8 cellular contexts compared by ENCODE assay signal in genomic region chr1:63148825-63149645, GRCh38.
A peak's percentile ranks its signal among the peaks of the same experiment; 100 is the strongest.
DNase-seq lines count a peak whose midpoint lies in the region; ATAC-seq and TF ChIP-seq lines count a peak whose summit lies in the region.

No MANE protein-coding gene starts in this region.

- peaks cover 9% of the 10 kb centered on the region for H3K27me3 Mint-ChIP-seq in activated CD4-positive, alpha-beta T cell treated with anti-CD3 and anti-CD28 coated beads for 36 hours
- H3K27me3 Mint-ChIP-seq in activated CD4-positive, alpha-beta memory T cell treated with anti-CD3 and anti-CD28 coated beads for 36 hours: peaks cover 9% of the 10 kb centered on the region

- TF ChIP-seq EP300 in tibial nerve (IDR thresholded peaks at IDR 0.05): no peak

- TF ChIP-seq CTCF in tibial nerve (IDR thresholded peaks at IDR 0.05): peak; percentile 33 to 58 (median 40)

- no peak overlapping the region for H3K9ac ChIP-seq in GM23248

- no peaks in the 10 kb centered on the region for H3K36me3 Mint-ChIP-seq in activated CD4-positive, alpha-beta T cell treated with anti-CD3 and anti-CD28 coated beads for 36 hours (ENCODE audit: low read depth)
- H3K36me3 Mint-ChIP-seq in activated CD4-positive, alpha-beta memory T cell treated with anti-CD3 and anti-CD28 coated beads for 36 hours: no peaks in the 10 kb centered on the region

- H3K36me3 ChIP-seq in GM23248 (ENCODE audit: low read depth) (no peaks in the 10 kb centered on the region), tibial nerve (no peaks in the 10 kb centered on the region)

- in situ Hi-C loops in GM23248 (cut with MboI): no loop called here

- peaks cover 45% of the 10 kb centered on the region for H3K27me3 ChIP-seq in GM23248 (replicated peaks; ENCODE audit: insufficient read depth)
- H3K27me3 ChIP-seq in tibial nerve: no peaks in the 10 kb centered on the region

- 3 to 6% methylated on average over 3 of the region's 3 CpGs for WGBS in GM23248 (ENCODE audit: low coverage in 1 of 2, low lambda C conversion rate in 2 of 2, missing lambda C conversion rate in 2 of 2), 2 experiments
- WGBS in tibial nerve, 2 donors: 27 to 32% methylated on average over 3 of the region's 3 CpGs

- no peak overlapping the region for H3K4me2 ChIP-seq in GM23248 (ENCODE audit: unreplicated experiment)

- H3F3A ChIP-seq in GM23248 (ENCODE audit: insufficient read depth): no peaks in the 10 kb centered on the region

- POLR2A ChIA-PET in activated CD4-positive, alpha-beta T cell treated with anti-CD3 and anti-CD28 coated beads for 36 hours (lab: Charles Lee): no interaction called here
- POLR2A ChIA-PET in activated CD4-positive, alpha-beta memory T cell treated with anti-CD3 and anti-CD28 coated beads for 36 hours (lab: Charles Lee): no interaction called here

- H3K4me1 ChIP-seq in GM23248 (ENCODE audit: insufficient read depth) (no peaks in the 10 kb centered on the region), tibial nerve (no peaks in the 10 kb centered on the region)

- H4K20me1 ChIP-seq in GM23248 (ENCODE audit: insufficient read depth): no peaks in the 10 kb centered on the region

- H3K4me3 Mint-ChIP-seq in activated CD4-positive, alpha-beta T cell treated with anti-CD3 and anti-CD28 coated beads for 36 hours: no peak overlapping the region
- H3K4me3 Mint-ChIP-seq in activated CD4-positive, alpha-beta memory T cell treated with anti-CD3 and anti-CD28 coated beads for 36 hours: no peak overlapping the region

- H2AFZ ChIP-seq in GM23248: no peak overlapping the region

- intact Hi-C loops in activated CD4-positive, alpha-beta T cell treated with anti-CD3 and anti-CD28 coated beads for 36 hours (cut with DNase I, micrococcal nuclease): loop anchor here (1.0 to 5.0 kb wide), 3 partner anchors 186 to 308 kb away; no protein-coding TSS in a partner anchor
- intact Hi-C loops in activated CD4-positive, alpha-beta memory T cell treated with anti-CD3 and anti-CD28 coated beads for 36 hours (cut with micrococcal nuclease): loop anchor here (2.0 kb wide), 1 partner anchor 184 kb away; no protein-coding TSS in a partner anchor

- ATAC-seq in activated CD4-positive, alpha-beta T cell treated with anti-CD3 and anti-CD28 coated beads for 36 hours: no peak

- H3K9me3 ChIP-seq in GM23248 (ENCODE audit: low read depth) (no peaks in the 10 kb centered on the region), tibial nerve (no peaks in the 10 kb centered on the region)

- CTCF ChIA-PET in activated CD4-positive, alpha-beta T cell treated with anti-CD3 and anti-CD28 coated beads for 36 hours (lab: Charles Lee): interaction anchor here (0.5 to 1.4 kb wide), 9 partner anchors 14 to 1445 kb away, joined by 3 to 7 read pairs (median 3); no protein-coding TSS in a partner anchor
- CTCF ChIA-PET in activated CD4-positive, alpha-beta memory T cell treated with anti-CD3 and anti-CD28 coated beads for 36 hours (lab: Charles Lee): interaction anchor here (0.6 to 1.9 kb wide), 7 partner anchors 8 to 308 kb away, joined by 3 to 10 read pairs (median 4); no protein-coding TSS in a partner anchor

- no peak overlapping the region for H3K27ac Mint-ChIP-seq in activated CD4-positive, alpha-beta T cell treated with anti-CD3 and anti-CD28 coated beads for 36 hours
- no peak overlapping the region for H3K27ac Mint-ChIP-seq in activated CD4-positive, alpha-beta memory T cell treated with anti-CD3 and anti-CD28 coated beads for 36 hours

- no peak for TF ChIP-seq POLR2A in tibial nerve (IDR thresholded peaks at IDR 0.05)

- H3K79me2 ChIP-seq in GM23248 (ENCODE audit: insufficient read depth): no peaks in the 10 kb centered on the region

- H3K9me3 Mint-ChIP-seq in activated CD4-positive, alpha-beta T cell treated with anti-CD3 and anti-CD28 coated beads for 36 hours (ENCODE audit: low read depth): no peaks in the 10 kb centered on the region
- H3K9me3 Mint-ChIP-seq in activated CD4-positive, alpha-beta memory T cell treated with anti-CD3 and anti-CD28 coated beads for 36 hours: no peaks in the 10 kb centered on the region

- DNase-seq in activated CD4-positive, alpha-beta T cell treated with anti-CD3 and anti-CD28 coated beads for 36 hours: peak; percentile 39
- DNase-seq in activated CD4-positive, alpha-beta T cell treated with anti-CD3 and anti-CD28 coated beads for 1 hour: no peak
- DNase-seq in GM23248 (peak; percentile 63), NCI-H1048 (lab: John Stamatoyannopoulos, UW) (peak; percentile 4), iPS DF 4.7 (ENCODE audit: extremely low read depth, low spot score) (peak; percentile 36), tibial nerve (ENCODE audit: low spot score in 2 of 2) (peak in 1 of 2 donors; percentile 44)
- peak; percentile 18 for DNase-seq in activated CD4-positive, alpha-beta memory T cell treated with anti-CD3 and anti-CD28 coated beads for 36 hours
- DNase-seq in activated effector memory CD4-positive, alpha-beta T cell treated with Interleukin-2 at 50 U/mL for 16 hours: no peak

- no peaks in the 10 kb centered on the region for H3K9me2 ChIP-seq in GM23248 (ENCODE audit: insufficient read depth)

- H3K27ac ChIP-seq in GM23248 (no peak overlapping the region), tibial nerve (no peak overlapping the region)

- no peak overlapping the region for H3K4me3 ChIP-seq in GM23248
- no peak overlapping the region for H3K4me3 ChIP-seq in tibial nerve

- H3K4me1 Mint-ChIP-seq in activated CD4-positive, alpha-beta T cell treated with anti-CD3 and anti-CD28 coated beads for 36 hours: no peaks in the 10 kb centered on the region
- no peaks in the 10 kb centered on the region for H3K4me1 Mint-ChIP-seq in activated CD4-positive, alpha-beta memory T cell treated with anti-CD3 and anti-CD28 coated beads for 36 hours (ENCODE audit: low read depth)

Comparison
In these comparisons a context has a peak if more than half of its experiments do, and no peak if none do; other contexts are left out.
1. DNase-seq: peak in activated CD4-positive, alpha-beta T cell treated with anti-CD3 and anti-CD28 coated beads for 36 hours (single experiment), GM23248 (single experiment), NCI-H1048 (single experiment), activated CD4-positive, alpha-beta memory T cell treated with anti-CD3 and anti-CD28 coated beads for 36 hours (single experiment) and iPS DF 4.7 (single experiment); none in activated CD4-positive, alpha-beta T cell treated with anti-CD3 and anti-CD28 coated beads for 1 hour (single experiment) and activated effector memory CD4-positive, alpha-beta T cell treated with Interleukin-2 at 50 U/mL for 16 hours (single experiment).